Comparison of ENCODE assay signal across 2 cellular contexts in genomic region chr17:62860962-62861873, GRCh38.
TF ChIP-seq lines count a peak whose summit lies in the region.

No MANE protein-coding gene starts in this region.

TF ChIP-seq in A549, 52 proteins besides CTCF, POLR2A, EP300 and RAD21:
- no peak for TF ChIP-seq EHMT2 (IDR thresholded peaks at IDR 0.05; ENCODE audit: low read depth)
- TF ChIP-seq HOXB5 (CRISPR knock-in tag; IDR thresholded peaks at IDR 0.05): no peak
- no peak for TF ChIP-seq MYC (IDR thresholded peaks at IDR 0.05; ENCODE audit: borderline replicate concordance, low read length)
- TF ChIP-seq HEYL (CRISPR knock-in tag; IDR thresholded peaks at IDR 0.05): no peak
- TF ChIP-seq CBX2 (IDR thresholded peaks at IDR 0.05; ENCODE audit: borderline replicate concordance, low read depth): no peak
- no peak for TF ChIP-seq MAFK (IDR thresholded peaks at IDR 0.05; ENCODE audit: partially characterized antibody)
- TF ChIP-seq, protein P1, sequence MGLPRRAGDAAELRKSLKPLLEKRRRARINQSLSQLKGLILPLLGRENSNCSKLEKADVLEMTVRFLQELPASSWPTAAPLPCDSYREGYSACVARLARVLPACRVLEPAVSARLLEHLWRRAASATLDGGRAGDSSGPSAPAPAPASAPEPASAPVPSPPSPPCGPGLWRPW (IDR thresholded peaks at IDR 0.05): no peak
- TF ChIP-seq, protein P2, sequence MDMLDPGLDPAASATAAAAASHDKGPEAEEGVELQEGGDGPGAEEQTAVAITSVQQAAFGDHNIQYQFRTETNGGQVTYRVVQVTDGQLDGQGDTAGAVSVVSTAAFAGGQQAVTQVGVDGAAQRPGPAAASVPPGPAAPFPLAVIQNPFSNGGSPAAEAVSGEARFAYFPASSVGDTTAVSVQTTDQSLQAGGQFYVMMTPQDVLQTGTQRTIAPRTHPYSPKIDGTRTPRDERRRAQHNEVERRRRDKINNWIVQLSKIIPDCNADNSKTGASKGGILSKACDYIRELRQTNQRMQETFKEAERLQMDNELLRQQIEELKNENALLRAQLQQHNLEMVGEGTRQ (IDR thresholded peaks at IDR 0.05): no peak
- no peak for TF ChIP-seq CHD2 (IDR thresholded peaks at IDR 0.05; ENCODE audit: low read length, partially characterized antibody)
- TF ChIP-seq RCOR1 (IDR thresholded peaks at IDR 0.05; ENCODE audit: low read depth, low read length): no peak
- no peak for TF ChIP-seq ESRRA (IDR thresholded peaks at IDR 0.05; ENCODE audit: borderline replicate concordance, low read length)
- TF ChIP-seq, protein P3, sequence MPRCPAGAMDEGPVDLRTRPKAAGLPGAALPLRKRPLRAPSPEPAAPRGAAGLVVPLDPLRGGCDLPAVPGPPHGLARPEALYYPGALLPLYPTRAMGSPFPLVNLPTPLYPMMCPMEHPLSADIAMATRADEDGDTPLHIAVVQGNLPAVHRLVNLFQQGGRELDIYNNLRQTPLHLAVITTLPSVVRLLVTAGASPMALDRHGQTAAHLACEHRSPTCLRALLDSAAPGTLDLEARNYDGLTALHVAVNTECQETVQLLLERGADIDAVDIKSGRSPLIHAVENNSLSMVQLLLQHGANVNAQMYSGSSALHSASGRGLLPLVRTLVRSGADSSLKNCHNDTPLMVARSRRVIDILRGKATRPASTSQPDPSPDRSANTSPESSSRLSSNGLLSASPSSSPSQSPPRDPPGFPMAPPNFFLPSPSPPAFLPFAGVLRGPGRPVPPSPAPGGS (IDR thresholded peaks at IDR 0.05): no peak
- TF ChIP-seq BHLHE40 (IDR thresholded peaks at IDR 0.05; ENCODE audit: low read depth, low read length): no peak

TF ChIP-seq in IMR-90, 13 proteins besides CTCF, POLR2A, EP300 and RAD21:
- TF ChIP-seq FOS (IDR thresholded peaks at IDR 0.05; ENCODE audit: low read depth, low read length): no peak
- no peak for TF ChIP-seq MAZ (IDR thresholded peaks at IDR 0.05; ENCODE audit: borderline replicate concordance, low read depth, low read length)
- TF ChIP-seq CEBPB (IDR thresholded peaks at IDR 0.05; ENCODE audit: low read depth, low read length): no peak
- TF ChIP-seq BHLHE40 (IDR thresholded peaks at IDR 0.05; ENCODE audit: low read depth, low read length): no peak
- no peak for TF ChIP-seq MXI1 (IDR thresholded peaks at IDR 0.05; ENCODE audit: borderline replicate concordance, low read depth, low read length)
- TF ChIP-seq ELK1 (IDR thresholded peaks at IDR 0.05; ENCODE audit: borderline replicate concordance, low read depth, low read length): no peak
- TF ChIP-seq CHD1 (IDR thresholded peaks at IDR 0.05; ENCODE audit: low read depth, low read length): no peak
- TF ChIP-seq SMC3 (IDR thresholded peaks at IDR 0.05; ENCODE audit: low read depth, low read length): no peak
- no peak for TF ChIP-seq NFE2L2 (IDR thresholded peaks at IDR 0.05; ENCODE audit: low read depth, low read length)
